ENCODE assay signal across 23 cellular contexts in the genomic region with DNA sequence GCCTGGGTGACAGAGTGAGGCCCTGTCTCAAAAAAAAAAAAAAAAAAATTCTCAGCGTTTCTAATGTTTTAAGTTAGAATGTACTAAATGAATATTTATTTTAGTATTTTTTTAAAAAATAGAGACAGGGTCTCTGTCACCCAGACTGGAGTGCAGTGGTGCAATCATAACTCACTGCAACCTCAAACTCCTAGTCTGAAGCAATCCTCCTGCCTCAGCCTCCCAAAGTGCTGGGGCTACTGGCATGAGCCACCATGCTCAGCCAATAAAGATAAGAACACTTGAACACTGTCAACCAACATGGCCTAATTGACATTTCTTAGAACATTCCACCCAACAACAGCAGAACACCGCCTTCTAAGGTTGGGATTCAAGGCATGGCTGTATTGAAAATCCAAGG.
"Had no signal": no experiment of that assay in that cellular context is flagged by ENCODE, and none has a peak within 500 bp of the region (broad histone marks: within the 10 kb centered on the region; RNA-seq: fewer than 3 reads in every experiment).

No MANE protein-coding gene starts in this region.

- H3K27ac ChIP-seq: ascending aorta, brain microvascular endothelial cell, hepatocyte, lower lobe of right lung, neural progenitor cell, right lobe of liver, transverse colon, VCaP had no signal

- H3K4me3 ChIP-seq: ascending aorta, hepatocyte, lower lobe of right lung, neural progenitor cell, right lobe of liver, transverse colon had no signal

- H3K4me3 Mint-ChIP-seq: activated CD8-positive, alpha-beta T cell treated with anti-CD3 and anti-CD28 coated beads, Interleukin-2, amount 10 ng/mL, durations not matched to agents 7 days and 5 days; activated T-helper 17 cell treated with anti-CD3 and anti-CD28 coated beads, Interleukin-2, amount 50 U/mL, for 72 hours; immature natural killer cell; neural progenitor cell; stimulated activated naive B cell treated with anti-CD40 and anti-IgM and Interleukin-4, amounts not matched to agents 10 μg/mL and 1 μg/mL and 100 μg/mL, for 72 hours had no signal

- H3K4me1 ChIP-seq: neural progenitor cell had no signal

- H3K9ac ChIP-seq: neural progenitor cell had no signal

- H3K27ac Mint-ChIP-seq: activated CD8-positive, alpha-beta T cell treated with anti-CD3 and anti-CD28 coated beads, Interleukin-2, amount 10 ng/mL, durations not matched to agents 7 days and 5 days; activated T-helper 17 cell treated with anti-CD3 and anti-CD28 coated beads, Interleukin-2, amount 50 U/mL, for 72 hours; stimulated activated naive B cell treated with anti-CD40 and anti-IgM and Interleukin-4, amounts not matched to agents 10 μg/mL and 1 μg/mL and 100 μg/mL, for 72 hours had no signal

- H3K9me3 Mint-ChIP-seq: activated naive CD4-positive, alpha-beta T cell treated with anti-CD3 and anti-CD28 coated beads, Interleukin-2, amount 50 U/mL, for 72 hours; activated T-helper 17 cell treated with anti-CD3 and anti-CD28 coated beads, Interleukin-2, amount 50 U/mL, for 72 hours; immature natural killer cell; naive B cell; neural progenitor cell; stimulated activated naive B cell treated with anti-CD40 and anti-IgM and Interleukin-4, amounts not matched to agents 10 μg/mL and 1 μg/mL and 100 μg/mL, for 72 hours had no signal

- H3K9me3 ChIP-seq: ascending aorta, lower lobe of right lung, right lobe of liver, transverse colon had no signal

- H3K36me3 Mint-ChIP-seq: activated naive CD4-positive, alpha-beta T cell treated with anti-CD3 and anti-CD28 coated beads, Interleukin-2, amount 50 U/mL, for 72 hours; immature natural killer cell; naive B cell; neural progenitor cell; stimulated activated naive B cell treated with anti-CD40 and anti-IgM and Interleukin-4, amounts not matched to agents 10 μg/mL and 1 μg/mL and 100 μg/mL, for 72 hours had no signal

- H3K36me3 ChIP-seq: ascending aorta, brain microvascular endothelial cell, lower lobe of right lung, neural progenitor cell, right lobe of liver, transverse colon had no signal

- DNase-seq: activated CD4-positive, alpha-beta T cell treated with anti-CD3 and anti-CD28 coated beads for 1 hour; activated CD4-positive, alpha-beta T cell treated with anti-CD3 and anti-CD28 coated beads, Interleukin-2, amount 50 U/mL, for 1 hour; activated CD8-positive, alpha-beta T cell treated with anti-CD3 and anti-CD28 coated beads, Interleukin-2, amount 10 ng/mL, durations not matched to agents 7 days and 5 days; brain microvascular endothelial cell; caudate nucleus; dermis blood vessel endothelial cell; effector CD8-positive, alpha-beta T cell; glutamatergic neuron; immature natural killer cell; lower lobe of right lung; naive B cell; small intestine; stimulated activated naive B cell treated with anti-CD40 and anti-IgM and Interleukin-4, amounts not matched to agents 10 μg/mL and 1 μg/mL and 100 μg/mL, for 72 hours; transverse colon had no signal

- H3K27me3 ChIP-seq: ascending aorta, brain microvascular endothelial cell, hepatocyte, right lobe of liver, transverse colon had no signal

- FAIRE-seq: frontal cortex, small intestine, urothelium cell line had no signal

- H3K27me3 Mint-ChIP-seq: activated T-helper 17 cell treated with anti-CD3 and anti-CD28 coated beads, Interleukin-2, amount 50 U/mL, for 72 hours had no signal
